8 cellular contexts compared by ENCODE assay signal in genomic region chr18:76340410-76340809, GRCh38.
"Had no signal": no experiment of that assay in that cellular context is flagged by ENCODE, and none has a peak within 500 bp of the region (broad histone marks: within the 10 kb centered on the region; RNA-seq: fewer than 3 reads in every experiment).

No MANE protein-coding gene starts in this region.

- H3K27ac Mint-ChIP-seq: GM23338, HFFc6, IgD-negative memory B cell had no signal

- H3K27me3 Mint-ChIP-seq: IgD-negative memory B cell had no signal

- H3K9me3 Mint-ChIP-seq: HFFc6 had no signal

- H3K4me1 Mint-ChIP-seq: GM23338, H9, IgD-negative memory B cell had no signal

- H3K9ac ChIP-seq: KMS-11 had no signal

- H3K36me3 Mint-ChIP-seq: IgD-negative memory B cell had no signal

- DNase-seq: H9, HCEC 1CT, HFFc6, KBM-7 had no signal

- H3K27ac ChIP-seq: HL-60, KMS-11 had no signal

- H3K4me3 Mint-ChIP-seq: GM23338, H9, HFFc6, IgD-negative memory B cell had no signal

- H3K4me3 ChIP-seq: GM23338 had no signal

- H3K4me2 ChIP-seq: GM23338, KMS-11 had no signal
